In genomic region chr13:26983533-26984315, GRCh38 we compare ENCODE assay signal across 12 cellular contexts.
DNase-seq lines count a peak whose midpoint lies in the region; ATAC-seq, FAIRE-seq and TF ChIP-seq lines count a peak whose summit lies in the region.
"Had no signal": no experiment of that assay in that cellular context is flagged by ENCODE, and none has a peak within 500 bp of the region (broad histone marks: within the 10 kb centered on the region; RNA-seq: fewer than 3 reads in every experiment).

No MANE protein-coding gene starts in this region.

- no peak for TF ChIP-seq RAD21 in K562 (CRISPR knock-in tag; conservative IDR thresholded peaks at IDR 0.05 in 1 of 2, IDR thresholded peaks at IDR 0.05 in 1 of 2)

- POLR2A ChIA-PET in K562 (lab: Yijun Ruan, JAX), result interaction anchor here (0.7 to 1.3 kb wide), 12 partner anchors 11 to 442 kb away, joined by 3 to 6 read pairs (median 4); no protein-coding TSS in a partner anchor

- TF ChIP-seq POLR2A in K562 (conservative IDR thresholded peaks at IDR 0.05), result no peak
- TF ChIP-seq POLR2A in uterus (IDR thresholded peaks at IDR 0.05), result no peak

- intact Hi-C loops in heart right ventricle (cut with DNase I), result loop anchor here in 9 of 10 donors (1.0 to 10.0 kb wide), 10 partner anchors 37 to 1001 kb away; partner anchors contain the start of genes USP12 (in 3 of the 9), RPL21 (in 1 of the 9) and URAD (in 1 of the 9)
- intact Hi-C loops in cardiac septum (cut with DNase I), result loop anchor here (1.0 to 10.0 kb wide), 6 partner anchors 36 to 1001 kb away; partner anchors contain the start of genes RASL11A, URAD and USP12
- intact Hi-C loops in K562 (cut with micrococcal nuclease), result loop anchor here (1.0 to 5.0 kb wide), 3 partner anchors 36 to 189 kb away; partner anchors contain the start of gene USP12
- intact Hi-C loops in uterus (cut with DNase I; ENCODE audit: low total_unique reads), result loop anchor here (5.0 kb wide), 1 partner anchor 379 kb away; no protein-coding TSS in a partner anchor

- ATAC-seq in heart right ventricle, result peak in 1 of 8 donors; percentile 19
- no peak for ATAC-seq in K562
- no peak for ATAC-seq in HG03457 (IDR thresholded peaks at IDR 0.05; ENCODE audit: unreplicated experiment)
- ATAC-seq in stimulated activated memory B cell treated with anti-CD40 and anti-IgM and Interleukin-4, amounts not matched to agents 10 μg/mL and 1 μg/mL and 100 μg/mL, for 72 hours, result no peak
- ATAC-seq: activated CD4-positive, CD25-positive, alpha-beta regulatory T cell treated with anti-CD3 and anti-CD28 coated beads, Interleukin-2, amount 50 U/mL, for 24 hours had no signal

- peak overlapping the region; percentile 56 to 66; a peak in 3 of 4 replicates for H3K9ac ChIP-seq in K562 (ENCODE audit: insufficient read depth in 1 of 2, low read depth in 2 of 2, low read length in 2 of 2)

- peak overlapping the region; percentile 36 to 89 (median 76) for H3K27ac ChIP-seq in heart right ventricle
- H3K27ac ChIP-seq in K562 (ENCODE audit: extremely low read depth, low read depth, low read length), result peak overlapping the region; percentile 86
- peak overlapping the region; percentile 85 for H3K27ac ChIP-seq in mesodermal cell (ENCODE audit: low read depth, low read length, severe bottlenecking)
- peak overlapping the region; percentile 15 to 59 for H3K27ac ChIP-seq in uterus

- peak overlapping the region in 4 of 10 donors; percentile 3 to 29 (median 16) for H3K4me3 ChIP-seq in heart right ventricle
- no peak overlapping the region for H3K4me3 ChIP-seq in K562
- no peak overlapping the region for H3K4me3 ChIP-seq in mesodermal cell (ENCODE audit: extremely low read depth, insufficient read depth, low read length, poor library complexity, severe bottlenecking)
- no peak overlapping the region for H3K4me3 ChIP-seq in uterus

- H3K4me2 ChIP-seq in K562 (ENCODE audit: insufficient read depth, low read length), result peak overlapping the region; percentile 58

- H3K36me3 ChIP-seq in heart right ventricle (no peaks in the 10 kb centered on the region), K562 (ENCODE audit: control insufficient read depth, insufficient read depth, low read length) (no peaks in the 10 kb centered on the region), mesodermal cell (ENCODE audit: control insufficient read depth, insufficient read depth, low read length) (no peaks in the 10 kb centered on the region), uterus (no peaks in the 10 kb centered on the region)

- no peak for TF ChIP-seq EP300 in K562 (IDR thresholded peaks at IDR 0.05; ENCODE audit: low read length)

- no peak for FAIRE-seq in K562 (lab: Jason Lieb, UNC)

- CTCF ChIA-PET in K562 (lab: Yijun Ruan, JAX; ENCODE audit: low intra/inter-chr PET ratio), result interaction anchor here (0.7 to 4.3 kb wide), 3 partner anchors 36 to 375 kb away, joined by 4 to 37 read pairs (median 4); no protein-coding TSS in a partner anchor

- H3K9me3 ChIP-seq in heart right ventricle (no peaks in the 10 kb centered on the region), K562 (replicated peaks; ENCODE audit: control insufficient read depth, insufficient read depth, low read depth, low read length) (no peaks in the 10 kb centered on the region; the same call in 1 of the 2 replicates), mesodermal cell (ENCODE audit: control insufficient read depth, low read length) (no peaks in the 10 kb centered on the region), uterus (no peaks in the 10 kb centered on the region)

- 72 to 73% methylated on average over 12 of the region's 12 CpGs for WGBS in heart right ventricle, 2 donors
- 71% methylated on average over 9 of the region's 12 CpGs for WGBS in K562 (ENCODE audit: insufficient coverage, low coverage, missing lambda C conversion rate)
- 84 to 88% methylated on average over 8 to 10 of the region's 12 CpGs for WGBS in mesodermal cell (ENCODE audit: insufficient coverage in 2 of 2), 2 experiments

- peak overlapping the region; percentile 56 for H2AFZ ChIP-seq in K562 (ENCODE audit: low read depth, low read length)

- no peak overlapping the region for H3K4me3 Mint-ChIP-seq in stimulated activated memory B cell treated with anti-CD40 and anti-IgM and Interleukin-4, amounts not matched to agents 10 μg/mL and 1 μg/mL and 100 μg/mL, for 72 hours
- H3K4me3 Mint-ChIP-seq: activated naive CD8-positive, alpha-beta T cell treated with anti-CD3 and anti-CD28 coated beads for 36 hours; immature natural killer cell had no signal

- in situ Hi-C loops in K562 (cut with MboI), result loop anchor here (5.0 kb wide), 1 partner anchor 36 kb away; no protein-coding TSS in a partner anchor

- no TSS peak for BruUV-seq in K562 (replicated peaks; lab: Mats Ljungman, UMichigan)

- TF ChIP-seq CTCF in heart right ventricle (IDR thresholded peaks at IDR 0.05) (no peak), K562 (IDR thresholded peaks at IDR 0.05 in 2 of 3, conservative IDR thresholded peaks at IDR 0.05 in 1 of 3; ENCODE audit: insufficient read depth in 2 of 3, low read depth in 1 of 3, low read length in 3 of 3) (no peak), uterus (IDR thresholded peaks at IDR 0.05) (no peak)

- H4K20me1 ChIP-seq in K562 (replicated peaks; ENCODE audit: control insufficient read depth, insufficient read depth, low read length), result no peaks in the 10 kb centered on the region

- no peaks in the 10 kb centered on the region for H3K9me1 ChIP-seq in K562 (ENCODE audit: control insufficient read depth, insufficient read depth, low read length)

- peaks cover 5% of the 10 kb centered on the region for H3K4me1 Mint-ChIP-seq in stimulated activated memory B cell treated with anti-CD40 and anti-IgM and Interleukin-4, amounts not matched to agents 10 μg/mL and 1 μg/mL and 100 μg/mL, for 72 hours

- H3K27me3 Mint-ChIP-seq in stimulated activated memory B cell treated with anti-CD40 and anti-IgM and Interleukin-4, amounts not matched to agents 10 μg/mL and 1 μg/mL and 100 μg/mL, for 72 hours, result peaks cover 30% of the 10 kb centered on the region

- H3K27ac Mint-ChIP-seq in stimulated activated memory B cell treated with anti-CD40 and anti-IgM and Interleukin-4, amounts not matched to agents 10 μg/mL and 1 μg/mL and 100 μg/mL, for 72 hours, result no peak overlapping the region
- H3K27ac Mint-ChIP-seq: activated naive CD8-positive, alpha-beta T cell treated with anti-CD3 and anti-CD28 coated beads for 36 hours had no signal

- no peaks in the 10 kb centered on the region for H3K27me3 ChIP-seq in heart right ventricle
- no peaks in the 10 kb centered on the region for H3K27me3 ChIP-seq in K562 (ENCODE audit: control insufficient read depth in 2 of 2, insufficient read depth in 2 of 2, low read length in 2 of 2)
- H3K27me3 ChIP-seq in uterus, result no peaks in the 10 kb centered on the region

- H3K79me2 ChIP-seq in K562 (ENCODE audit: control insufficient read depth, insufficient read depth, low read length), result no peaks in the 10 kb centered on the region

- peaks cover 0 to 31% (median 13%) of the 10 kb centered on the region in 9 donors for H3K4me1 ChIP-seq in heart right ventricle
- peaks cover 30 to 36% of the 10 kb centered on the region in 2 experiments for H3K4me1 ChIP-seq in K562 (replicated peaks in 1 of 2; ENCODE audit: control insufficient read depth in 2 of 2, insufficient read depth in 2 of 2, low read length in 2 of 2)
- H3K4me1 ChIP-seq in mesodermal cell (ENCODE audit: control insufficient read depth, insufficient read depth, low read length, poor library complexity, severe bottlenecking), result peaks cover 21% of the 10 kb centered on the region
- peaks cover 4 to 11% of the 10 kb centered on the region in 2 donors for H3K4me1 ChIP-seq in uterus

- no peaks in the 10 kb centered on the region for H3K36me3 Mint-ChIP-seq in stimulated activated memory B cell treated with anti-CD40 and anti-IgM and Interleukin-4, amounts not matched to agents 10 μg/mL and 1 μg/mL and 100 μg/mL, for 72 hours
- H3K36me3 Mint-ChIP-seq: activated naive CD8-positive, alpha-beta T cell treated with anti-CD3 and anti-CD28 coated beads for 36 hours; immature natural killer cell had no signal

- DNase-seq in heart right ventricle (no peak), cardiac septum (ENCODE audit: low spot score) (no peak), K562 (ENCODE audit: extremely low read depth in 1 of 4, low spot score in 3 of 4) (no peak), uterus (no peak)
- no peak for DNase-seq in central memory CD4-positive, alpha-beta T cell
- DNase-seq: activated naive CD8-positive, alpha-beta T cell treated with anti-CD3 and anti-CD28 coated beads for 36 hours; immature natural killer cell; NCI-H1436 had no signal

- H3K9me3 Mint-ChIP-seq in stimulated activated memory B cell treated with anti-CD40 and anti-IgM and Interleukin-4, amounts not matched to agents 10 μg/mL and 1 μg/mL and 100 μg/mL, for 72 hours, result no peaks in the 10 kb centered on the region
- H3K9me3 Mint-ChIP-seq: activated naive CD8-positive, alpha-beta T cell treated with anti-CD3 and anti-CD28 coated beads for 36 hours; immature natural killer cell had no signal

TF ChIP-seq in K562, 482 proteins besides CTCF, POLR2A, EP300 and RAD21 (continues in another document):
- TF ChIP-seq CHD1 (IDR thresholded peaks at IDR 0.05; ENCODE audit: low read length), result no peak
- TF ChIP-seq BACH1 (tag; IDR thresholded peaks at IDR 0.05), result no peak
- TF ChIP-seq MAFG (tag; conservative IDR thresholded peaks at IDR 0.05), result peak; percentile 8; the same call in 1 of the 2 replicates
- TF ChIP-seq MAFF (IDR thresholded peaks at IDR 0.05; ENCODE audit: low read length), result peak; percentile 59
- TF ChIP-seq BCLAF1 (IDR thresholded peaks at IDR 0.05; ENCODE audit: borderline replicate concordance in 1 of 2, control insufficient read depth in 1 of 2, low read depth in 2 of 2, low read length in 1 of 2), result no peak
- peak; percentile 57 for TF ChIP-seq MAFK (IDR thresholded peaks at IDR 0.05; ENCODE audit: low read length)
